Comparison of ENCODE assay signal across 9 cellular contexts in genomic region chr4:77095101-77095826, GRCh38.
DNase-seq lines count a peak whose midpoint lies in the region; ATAC-seq, FAIRE-seq and TF ChIP-seq lines count a peak whose summit lies in the region.
"Had no signal": no experiment of that assay in that cellular context is flagged by ENCODE, and none has a peak within 500 bp of the region (broad histone marks: within the 10 kb centered on the region; RNA-seq: fewer than 3 reads in every experiment).

No MANE protein-coding gene starts in this region.

- H3K4me3 ChIP-seq in KMS-11 (IDR thresholded peaks at IDR 0.05; ENCODE audit: insufficient read depth, low read depth, low read length) (no peak overlapping the region), RWPE2 (ENCODE audit: severe bottlenecking) (no peak overlapping the region)

- no peak for FAIRE-seq in urothelium cell line (lab: Jason Lieb, UNC)
- FAIRE-seq: endometrium had no signal

- no peaks in the 10 kb centered on the region for H3K79me2 ChIP-seq in KMS-11 (ENCODE audit: insufficient read depth, low read depth)

- TF ChIP-seq CTCF in KMS-11 (conservative IDR thresholded peaks at IDR 0.05; ENCODE audit: low read depth, low read length) (peak; percentile 99), RWPE2 (IDR thresholded peaks at IDR 0.05; ENCODE audit: poor library complexity, severe bottlenecking) (peak; percentile 93)

- H3K36me3 ChIP-seq in KMS-11 (ENCODE audit: insufficient read depth) (no peaks in the 10 kb centered on the region), RWPE2 (ENCODE audit: low read depth) (no peaks in the 10 kb centered on the region)

- no peaks in the 10 kb centered on the region for H4K20me1 ChIP-seq in KMS-11 (ENCODE audit: insufficient read depth)

- H3K4me1 ChIP-seq in KMS-11 (ENCODE audit: low read depth, poor library complexity, severe bottlenecking), result peaks cover 7% of the 10 kb centered on the region
- peaks cover 36% of the 10 kb centered on the region for H3K4me1 ChIP-seq in RWPE2 (ENCODE audit: insufficient read depth, poor library complexity, severe bottlenecking)

- no peak overlapping the region for H3K4me2 ChIP-seq in KMS-11

- no peaks in the 10 kb centered on the region for H3K9me3 ChIP-seq in RWPE2 (ENCODE audit: severe bottlenecking)

- DNase-seq in ELF-1 (ENCODE audit: low read depth, low spot score), result peak; percentile 52
- peak; percentile 64 for DNase-seq in RWPE2 (ENCODE audit: low spot score)
- peak; percentile 88 for DNase-seq in activated effector memory CD4-positive, alpha-beta T cell treated with anti-CD3 and anti-CD28 coated beads, Interleukin-2, amount 50 U/mL, for 16 hours
- DNase-seq in glomerular visceral epithelial cell (ENCODE audit: extremely low spot score), result peak; percentile 69
- DNase-seq in pons (ENCODE audit: low spot score), result peak; percentile 83
- peak; percentile 66 for DNase-seq in urothelium cell line (ENCODE audit: low spot score)

- no peaks in the 10 kb centered on the region for H3K27me3 ChIP-seq in KMS-11 (ENCODE audit: insufficient read depth, low read depth)
- H3K27me3 ChIP-seq in RWPE2 (ENCODE audit: insufficient read depth, poor library complexity, severe bottlenecking), result no peaks in the 10 kb centered on the region

- H3K27ac ChIP-seq in KMS-11, result no peak overlapping the region
- peak overlapping the region; percentile 94 for H3K27ac ChIP-seq in RWPE2 (ENCODE audit: poor library complexity, severe bottlenecking)

- H2AFZ ChIP-seq in KMS-11 (ENCODE audit: low read depth), result no peak overlapping the region; the same call in 1 of the 2 replicates

- ATAC-seq in GM21737 (IDR thresholded peaks at IDR 0.05; ENCODE audit: unreplicated experiment) (peak; percentile 87), RWPE2 (ENCODE audit: low read depth) (peak; percentile 87)

- H3K9ac ChIP-seq in KMS-11, result no peak overlapping the region
